In genomic region chr10:72260588-72261322, GRCh38 we compare ENCODE assay signal across 8 cellular contexts. TPM values are rescaled to one million over a fixed set of nuclear protein-coding genes. Genes with fewer than 3 reads are reported as not detected.
DNase-seq lines count a peak whose midpoint lies in the region; ATAC-seq lines count a peak whose summit lies in the region.

No MANE protein-coding gene starts in this region.

- DNase-seq in EH (ENCODE audit: low read depth): peak; percentile 96
- peak; percentile 93 for DNase-seq in KBM-7
- peak; percentile 72 for DNase-seq in SKM-1 treated with dmso at 0.1 percent for 144 hours (lab: John Stamatoyannopoulos, UW; ENCODE audit: unreplicated experiment)
- DNase-seq in activated naive CD8-positive, alpha-beta T cell treated with anti-CD3 and anti-CD28 coated beads for 36 hours: peak; percentile 91
- DNase-seq in cardiac septum (ENCODE audit: low spot score): peak; percentile 92
- peak; percentile 87 for DNase-seq in pons (ENCODE audit: low spot score)
- DNase-seq in ureter (ENCODE audit: low spot score): peak; percentile 91

- H3K27ac Mint-ChIP-seq in activated naive CD8-positive, alpha-beta T cell treated with anti-CD3 and anti-CD28 coated beads for 36 hours: peak overlapping the region; percentile 99

- H3K4me3 Mint-ChIP-seq in activated naive CD8-positive, alpha-beta T cell treated with anti-CD3 and anti-CD28 coated beads for 36 hours: peak overlapping the region; percentile 83

- peak; percentile 54 for ATAC-seq in GM21723 (IDR thresholded peaks at IDR 0.05; ENCODE audit: unreplicated experiment)

- no peaks in the 10 kb centered on the region for H3K36me3 Mint-ChIP-seq in activated naive CD8-positive, alpha-beta T cell treated with anti-CD3 and anti-CD28 coated beads for 36 hours

- intact Hi-C loops in cardiac septum (cut with DNase I): no loop called here

- no peaks in the 10 kb centered on the region for H3K27me3 Mint-ChIP-seq in activated naive CD8-positive, alpha-beta T cell treated with anti-CD3 and anti-CD28 coated beads for 36 hours

- in situ Hi-C loops in KBM-7 (cut with MboI; ENCODE audit: low pct_unique_long_range_greater_than_20kb, low sequenced_read_pairs): no loop called here

- peaks cover 1% of the 10 kb centered on the region for H3K9me3 Mint-ChIP-seq in activated naive CD8-positive, alpha-beta T cell treated with anti-CD3 and anti-CD28 coated beads for 36 hours

- peaks cover 64% of the 10 kb centered on the region for H3K4me1 Mint-ChIP-seq in activated naive CD8-positive, alpha-beta T cell treated with anti-CD3 and anti-CD28 coated beads for 36 hours

RNA-seq across cellular contexts. Expression of gene DDIT4, which starts 13.0 kb away (rescaled TPM):
- 100 to 1,000 TPM; 422 to 424 TPM for total RNA-seq in activated naive CD8-positive, alpha-beta T cell treated with anti-CD3 and anti-CD28 coated beads for 36 hours
- total RNA-seq in cardiac septum (22.6 TPM), ureter (525 TPM)

RNA-seq across cellular contexts. Expression of gene ASCC1, which starts 44.7 kb away (rescaled TPM):
- total RNA-seq in activated naive CD8-positive, alpha-beta T cell treated with anti-CD3 and anti-CD28 coated beads for 36 hours: 10 to 100 TPM; 57.3 to 57.7 TPM
- total RNA-seq in cardiac septum: 21.2 TPM
- 39.3 TPM for total RNA-seq in ureter

RNA-seq across cellular contexts. Expression of gene ANAPC16, which starts 44.9 kb away (rescaled TPM):
- 10 to 100 TPM; 71.0 to 81.8 TPM for total RNA-seq in activated naive CD8-positive, alpha-beta T cell treated with anti-CD3 and anti-CD28 coated beads for 36 hours
- total RNA-seq in cardiac septum (171 TPM), ureter (134 TPM)

Comparison
In these comparisons a context has a peak if more than half of its experiments do, and no peak if none do; other contexts are left out.
1. Peak in every context shown above with its lines: DNase-seq and ATAC-seq.
2. RNA of gene DDIT4, which starts 13.0 kb away (total RNA-seq): 525 TPM in ureter (single experiment) and 422 to 424 TPM in activated naive CD8-positive, alpha-beta T cell treated with anti-CD3 and anti-CD28 coated beads for 36 hours; 22.6 TPM in cardiac septum (single experiment); every median in the first group is over 10 times any median in the second.